28 cellular contexts compared by ENCODE assay signal in genomic region chr12:130911933-130912332, GRCh38. TPM values are rescaled to one million over a fixed set of nuclear protein-coding genes. Genes with fewer than 3 reads are reported as not detected.
"Had no signal": no experiment of that assay in that cellular context is flagged by ENCODE, and none has a peak within 500 bp of the region (broad histone marks: within the 10 kb centered on the region; RNA-seq: fewer than 3 reads in every experiment).

No MANE protein-coding gene starts in this region.

- H3K27me3 ChIP-seq: colonic mucosa had no signal

- H3K4me3 ChIP-seq: colonic mucosa, coronary artery, dorsolateral prefrontal cortex, esophagus muscularis mucosa, esophagus squamous epithelium, gastroesophageal sphincter, heart left ventricle, heart right ventricle had no signal

- H3K27ac Mint-ChIP-seq: dendritic cell treated with granulocyte-macrophage colony-stimulating factor and Interleukin-4, amounts not matched to agents 40 ng/mL and 50 ng/mL, for 4 days; effector memory CD8-positive, alpha-beta T cell; endodermal cell had no signal

- H3K9me3 ChIP-seq: colonic mucosa, esophagus squamous epithelium had no signal

- H3K36me3 ChIP-seq: colonic mucosa, esophagus muscularis mucosa, esophagus squamous epithelium, gastrocnemius medialis, gastroesophageal sphincter, heart left ventricle, heart right ventricle had no signal

- H3K4me1 Mint-ChIP-seq: endodermal cell had no signal

- DNase-seq: colonic mucosa; cortex of kidney; dermis blood vessel endothelial cell; dorsolateral prefrontal cortex; effector CD4-positive, alpha-beta T cell; effector CD8-positive, alpha-beta T cell; effector memory CD4-positive, alpha-beta T cell; effector memory CD8-positive, alpha-beta T cell; endodermal cell; erythroblast; esophagus squamous epithelium; foreskin fibroblast; foreskin keratinocyte; foreskin melanocyte; gastrocnemius medialis; glutamatergic neuron; head of caudate nucleus; heart left ventricle; heart right ventricle had no signal

- H3K4me1 ChIP-seq: colonic mucosa, foreskin keratinocyte had no signal

- FAIRE-seq: endothelial cell of umbilical vein had no signal

- ATAC-seq: effector memory CD8-positive, alpha-beta T cell; esophagus mucosa; foreskin keratinocyte; gastrocnemius medialis; gastroesophageal sphincter; heart left ventricle; heart right ventricle had no signal

- H3K4me3 Mint-ChIP-seq: dendritic cell treated with granulocyte-macrophage colony-stimulating factor and Interleukin-4, amounts not matched to agents 40 ng/mL and 50 ng/mL, for 4 days; effector memory CD8-positive, alpha-beta T cell; endodermal cell had no signal

- H3K27ac ChIP-seq: colonic mucosa, coronary artery, dorsolateral prefrontal cortex, epithelial cell of prostate, esophagus muscularis mucosa, esophagus squamous epithelium, foreskin keratinocyte, gastrocnemius medialis, gastroesophageal sphincter, heart left ventricle, heart right ventricle had no signal

RNA-seq across cellular contexts. Expression of gene ADGRD1, which starts 41.8 kb away (rescaled TPM):
- total RNA-seq: endothelial cell of umbilical vein, epithelial cell of proximal tubule, foreskin keratinocyte, glomerular endothelial cell had no signal
- polyA plus RNA-seq: foreskin keratinocyte had no signal
